2 cellular contexts compared by ENCODE assay signal in the genomic region with DNA sequence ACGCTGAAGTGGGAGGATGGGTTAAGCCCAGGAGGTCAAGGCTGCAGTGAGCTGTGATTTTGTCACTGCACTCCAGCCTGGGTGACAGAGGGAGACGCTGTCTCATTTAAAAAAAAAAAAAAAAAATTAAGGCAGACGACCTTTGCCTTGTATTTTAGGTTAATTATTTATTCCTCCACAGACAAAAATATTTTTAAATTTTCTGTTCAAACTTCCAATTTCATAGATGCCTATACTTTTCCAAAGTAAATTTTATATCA.
TF ChIP-seq lines count a peak whose summit lies in the region.

No MANE protein-coding gene starts in this region.

TF ChIP-seq in HCT116, 20 proteins besides CTCF, POLR2A, EP300 and RAD21:
- TF ChIP-seq CEBPB (IDR thresholded peaks at IDR 0.05; ENCODE audit: low read depth) (no peak), YY1 (IDR thresholded peaks at IDR 0.05; ENCODE audit: extremely low read depth, insufficient replicate concordance, low read depth, low read length) (no peak), JUND (IDR thresholded peaks at IDR 0.05) (no peak), EZH2phosphoT487 (IDR thresholded peaks at IDR 0.05; ENCODE audit: borderline replicate concordance) (no peak), CBX3 (IDR thresholded peaks at IDR 0.05; ENCODE audit: low read depth) (no peak), FOSL1 (IDR thresholded peaks at IDR 0.05; ENCODE audit: low read depth) (no peak), ELF1 (IDR thresholded peaks at IDR 0.05; ENCODE audit: borderline replicate concordance, low read depth) (no peak), TCF7L2 (IDR thresholded peaks at IDR 0.05; ENCODE audit: borderline replicate concordance, extremely low read depth, insufficient read depth, insufficient read length) (no peak), EGR1 (IDR thresholded peaks at IDR 0.05; ENCODE audit: low read depth) (no peak)
- TF ChIP-seq, protein P1, sequence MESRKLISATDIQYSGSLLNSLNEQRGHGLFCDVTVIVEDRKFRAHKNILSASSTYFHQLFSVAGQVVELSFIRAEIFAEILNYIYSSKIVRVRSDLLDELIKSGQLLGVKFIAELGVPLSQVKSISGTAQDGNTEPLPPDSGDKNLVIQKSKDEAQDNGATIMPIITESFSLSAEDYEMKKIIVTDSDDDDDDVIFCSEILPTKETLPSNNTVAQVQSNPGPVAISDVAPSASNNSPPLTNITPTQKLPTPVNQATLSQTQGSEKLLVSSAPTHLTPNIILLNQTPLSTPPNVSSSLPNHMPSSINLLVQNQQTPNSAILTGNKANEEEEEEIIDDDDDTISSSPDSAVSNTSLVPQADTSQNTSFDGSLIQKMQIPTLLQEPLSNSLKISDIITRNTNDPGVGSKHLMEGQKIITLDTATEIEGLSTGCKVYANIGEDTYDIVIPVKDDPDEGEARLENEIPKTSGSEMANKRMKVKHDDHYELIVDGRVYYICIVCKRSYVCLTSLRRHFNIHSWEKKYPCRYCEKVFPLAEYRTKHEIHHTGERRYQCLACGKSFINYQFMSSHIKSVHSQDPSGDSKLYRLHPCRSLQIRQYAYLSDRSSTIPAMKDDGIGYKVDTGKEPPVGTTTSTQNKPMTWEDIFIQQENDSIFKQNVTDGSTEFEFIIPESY (IDR thresholded peaks at IDR 0.05; ENCODE audit: extremely low read depth, insufficient replicate concordance, low read length): no peak
- TF ChIP-seq, protein P2, sequence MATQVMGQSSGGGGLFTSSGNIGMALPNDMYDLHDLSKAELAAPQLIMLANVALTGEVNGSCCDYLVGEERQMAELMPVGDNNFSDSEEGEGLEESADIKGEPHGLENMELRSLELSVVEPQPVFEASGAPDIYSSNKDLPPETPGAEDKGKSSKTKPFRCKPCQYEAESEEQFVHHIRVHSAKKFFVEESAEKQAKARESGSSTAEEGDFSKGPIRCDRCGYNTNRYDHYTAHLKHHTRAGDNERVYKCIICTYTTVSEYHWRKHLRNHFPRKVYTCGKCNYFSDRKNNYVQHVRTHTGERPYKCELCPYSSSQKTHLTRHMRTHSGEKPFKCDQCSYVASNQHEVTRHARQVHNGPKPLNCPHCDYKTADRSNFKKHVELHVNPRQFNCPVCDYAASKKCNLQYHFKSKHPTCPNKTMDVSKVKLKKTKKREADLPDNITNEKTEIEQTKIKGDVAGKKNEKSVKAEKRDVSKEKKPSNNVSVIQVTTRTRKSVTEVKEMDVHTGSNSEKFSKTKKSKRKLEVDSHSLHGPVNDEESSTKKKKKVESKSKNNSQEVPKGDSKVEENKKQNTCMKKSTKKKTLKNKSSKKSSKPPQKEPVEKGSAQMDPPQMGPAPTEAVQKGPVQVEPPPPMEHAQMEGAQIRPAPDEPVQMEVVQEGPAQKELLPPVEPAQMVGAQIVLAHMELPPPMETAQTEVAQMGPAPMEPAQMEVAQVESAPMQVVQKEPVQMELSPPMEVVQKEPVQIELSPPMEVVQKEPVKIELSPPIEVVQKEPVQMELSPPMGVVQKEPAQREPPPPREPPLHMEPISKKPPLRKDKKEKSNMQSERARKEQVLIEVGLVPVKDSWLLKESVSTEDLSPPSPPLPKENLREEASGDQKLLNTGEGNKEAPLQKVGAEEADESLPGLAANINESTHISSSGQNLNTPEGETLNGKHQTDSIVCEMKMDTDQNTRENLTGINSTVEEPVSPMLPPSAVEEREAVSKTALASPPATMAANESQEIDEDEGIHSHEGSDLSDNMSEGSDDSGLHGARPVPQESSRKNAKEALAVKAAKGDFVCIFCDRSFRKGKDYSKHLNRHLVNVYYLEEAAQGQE (IDR thresholded peaks at IDR 0.05; ENCODE audit: low read depth): no peak

TF ChIP-seq in K562, 482 proteins besides CTCF, POLR2A, EP300 and RAD21:
- TF ChIP-seq, protein P3, sequence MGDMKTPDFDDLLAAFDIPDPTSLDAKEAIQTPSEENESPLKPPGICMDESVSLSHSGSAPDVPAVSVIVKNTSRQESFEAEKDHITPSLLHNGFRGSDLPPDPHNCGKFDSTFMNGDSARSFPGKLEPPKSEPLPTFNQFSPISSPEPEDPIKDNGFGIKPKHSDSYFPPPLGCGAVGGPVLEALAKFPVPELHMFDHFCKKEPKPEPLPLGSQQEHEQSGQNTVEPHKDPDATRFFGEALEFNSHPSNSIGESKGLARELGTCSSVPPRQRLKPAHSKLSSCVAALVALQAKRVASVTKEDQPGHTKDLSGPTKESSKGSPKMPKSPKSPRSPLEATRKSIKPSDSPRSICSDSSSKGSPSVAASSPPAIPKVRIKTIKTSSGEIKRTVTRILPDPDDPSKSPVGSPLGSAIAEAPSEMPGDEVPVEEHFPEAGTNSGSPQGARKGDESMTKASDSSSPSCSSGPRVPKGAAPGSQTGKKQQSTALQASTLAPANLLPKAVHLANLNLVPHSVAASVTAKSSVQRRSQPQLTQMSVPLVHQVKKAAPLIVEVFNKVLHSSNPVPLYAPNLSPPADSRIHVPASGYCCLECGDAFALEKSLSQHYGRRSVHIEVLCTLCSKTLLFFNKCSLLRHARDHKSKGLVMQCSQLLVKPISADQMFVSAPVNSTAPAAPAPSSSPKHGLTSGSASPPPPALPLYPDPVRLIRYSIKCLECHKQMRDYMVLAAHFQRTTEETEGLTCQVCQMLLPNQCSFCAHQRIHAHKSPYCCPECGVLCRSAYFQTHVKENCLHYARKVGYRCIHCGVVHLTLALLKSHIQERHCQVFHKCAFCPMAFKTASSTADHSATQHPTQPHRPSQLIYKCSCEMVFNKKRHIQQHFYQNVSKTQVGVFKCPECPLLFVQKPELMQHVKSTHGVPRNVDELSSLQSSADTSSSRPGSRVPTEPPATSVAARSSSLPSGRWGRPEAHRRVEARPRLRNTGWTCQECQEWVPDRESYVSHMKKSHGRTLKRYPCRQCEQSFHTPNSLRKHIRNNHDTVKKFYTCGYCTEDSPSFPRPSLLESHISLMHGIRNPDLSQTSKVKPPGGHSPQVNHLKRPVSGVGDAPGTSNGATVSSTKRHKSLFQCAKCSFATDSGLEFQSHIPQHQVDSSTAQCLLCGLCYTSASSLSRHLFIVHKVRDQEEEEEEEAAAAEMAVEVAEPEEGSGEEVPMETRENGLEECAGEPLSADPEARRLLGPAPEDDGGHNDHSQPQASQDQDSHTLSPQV (IDR thresholded peaks at IDR 0.05): no peak
- TF ChIP-seq, protein P4, sequence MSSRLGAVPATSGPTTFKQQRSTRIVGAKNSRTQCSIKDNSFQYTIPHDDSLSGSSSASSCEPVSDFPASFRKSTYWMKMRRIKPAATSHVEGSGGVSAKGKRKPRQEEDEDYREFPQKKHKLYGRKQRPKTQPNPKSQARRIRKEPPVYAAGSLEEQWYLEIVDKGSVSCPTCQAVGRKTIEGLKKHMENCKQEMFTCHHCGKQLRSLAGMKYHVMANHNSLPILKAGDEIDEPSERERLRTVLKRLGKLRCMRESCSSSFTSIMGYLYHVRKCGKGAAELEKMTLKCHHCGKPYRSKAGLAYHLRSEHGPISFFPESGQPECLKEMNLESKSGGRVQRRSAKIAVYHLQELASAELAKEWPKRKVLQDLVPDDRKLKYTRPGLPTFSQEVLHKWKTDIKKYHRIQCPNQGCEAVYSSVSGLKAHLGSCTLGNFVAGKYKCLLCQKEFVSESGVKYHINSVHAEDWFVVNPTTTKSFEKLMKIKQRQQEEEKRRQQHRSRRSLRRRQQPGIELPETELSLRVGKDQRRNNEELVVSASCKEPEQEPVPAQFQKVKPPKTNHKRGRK (tag; IDR thresholded peaks at IDR 0.05): no peak
- peak in 1 of 2 experiments; percentile 21; a peak in 1 of 4 replicates for TF ChIP-seq RCOR1 (IDR thresholded peaks at IDR 0.05; ENCODE audit: borderline replicate concordance in 1 of 2, low read depth in 2 of 2, low read length in 2 of 2)
TF ChIP-seq in K562: peak in this region for 1.
